In genomic region chr16:68078726-68079615, GRCh38 we compare ENCODE assay signal across 9 cellular contexts. TPM values are rescaled to one million over a fixed set of nuclear protein-coding genes. Genes with fewer than 3 reads are reported as not detected.
DNase-seq lines count a peak whose midpoint lies in the region; ATAC-seq, FAIRE-seq and TF ChIP-seq lines count a peak whose summit lies in the region.
"Had no signal": no experiment of that assay in that cellular context is flagged by ENCODE, and none has a peak within 500 bp of the region (broad histone marks: within the 10 kb centered on the region; RNA-seq: fewer than 3 reads in every experiment).

No MANE protein-coding gene starts in this region.

- DNase-seq in DND-41 = no peak
- DNase-seq in T-helper 2 cell treated with Interferon-gamma antibody and Interleukin-4, amounts not matched to agents 5 μg/mL and 100 μg/mL, for 36 hours (ENCODE audit: low spot score) = no peak
- DNase-seq in immature natural killer cell = no peak
- DNase-seq in small intestine = no peak
- DNase-seq in LoVo (ENCODE audit: low spot score) = no peak
- no peak for DNase-seq in tibial artery
- DNase-seq: NCI-H446 had no signal

- no peak for FAIRE-seq in small intestine (lab: Jason Lieb, UNC)

- H4K20me1 ChIP-seq in DND-41 (ENCODE audit: insufficient read depth, low read length) = no peaks in the 10 kb centered on the region

- no peak for ATAC-seq in DND-41 (ENCODE audit: insufficient read depth, low read depth)
- no peak for ATAC-seq in GM18520 (IDR thresholded peaks at IDR 0.05; ENCODE audit: unreplicated experiment)
- no peak for ATAC-seq in GM21717 (IDR thresholded peaks at IDR 0.05; ENCODE audit: unreplicated experiment)

- WGBS in small intestine, 3 donors = 73 to 85% (median 74%) methylated on average over 8 of the region's 8 CpGs

- no peaks in the 10 kb centered on the region for H3K9me3 ChIP-seq in DND-41 (ENCODE audit: insufficient read depth, low read length, severe bottlenecking)
- H3K9me3 ChIP-seq in small intestine (ENCODE audit: control insufficient read depth, low read depth) = no peaks in the 10 kb centered on the region
- H3K9me3 ChIP-seq in tibial artery = no peaks in the 10 kb centered on the region

- intact Hi-C loops in tibial artery (cut with DNase I; ENCODE audit: low total_unique reads) = no loop called here

- H3K9me3 Mint-ChIP-seq in T-helper 2 cell treated with Interferon-gamma antibody and Interleukin-4, amounts not matched to agents 5 μg/mL and 100 μg/mL, for 36 hours = no peaks in the 10 kb centered on the region
- H3K9me3 Mint-ChIP-seq in immature natural killer cell = peaks cover 0 to 2% (median 0%) of the 10 kb centered on the region in 6 donors

- H3K36me3 ChIP-seq in DND-41 (ENCODE audit: insufficient read depth, low read length) (peaks cover 45% of the 10 kb centered on the region), small intestine (ENCODE audit: control insufficient read depth in 2 of 2, insufficient read depth in 2 of 2, low read length in 2 of 2) (peaks cover 0 to 3% of the 10 kb centered on the region in 2 donors), tibial artery (peaks cover 25 to 56% (median 25%) of the 10 kb centered on the region in 3 donors)

- peak overlapping the region; percentile 13; the same call in 1 of the 2 replicates for H3K4me2 ChIP-seq in DND-41 (ENCODE audit: insufficient read depth, low read length)

- peaks cover 59% of the 10 kb centered on the region for H3K36me3 Mint-ChIP-seq in T-helper 2 cell treated with Interferon-gamma antibody and Interleukin-4, amounts not matched to agents 5 μg/mL and 100 μg/mL, for 36 hours (ENCODE audit: low read depth)
- H3K36me3 Mint-ChIP-seq in immature natural killer cell = peaks cover 4 to 20% (median 11%) of the 10 kb centered on the region in 3 donors

- no peak overlapping the region for H2AFZ ChIP-seq in DND-41 (ENCODE audit: low read depth, low read length)

- H3K27me3 ChIP-seq in DND-41 (ENCODE audit: insufficient read depth, low read length, poor library complexity) = no peaks in the 10 kb centered on the region
- H3K27me3 ChIP-seq in small intestine (ENCODE audit: control insufficient read depth in 2 of 2, insufficient read depth in 2 of 2, low read length in 2 of 2) = no peaks in the 10 kb centered on the region
- no peaks in the 10 kb centered on the region for H3K27me3 ChIP-seq in tibial artery

- H3K27me3 Mint-ChIP-seq in T-helper 2 cell treated with Interferon-gamma antibody and Interleukin-4, amounts not matched to agents 5 μg/mL and 100 μg/mL, for 36 hours (ENCODE audit: low read depth) = no peaks in the 10 kb centered on the region
- H3K27me3 Mint-ChIP-seq in immature natural killer cell (ENCODE audit: low read depth in 3 of 3) = peaks cover 2 to 8% (median 7%) of the 10 kb centered on the region in 3 donors

- H3K4me1 ChIP-seq in DND-41 (ENCODE audit: insufficient read depth, low read length) = peaks cover 49% of the 10 kb centered on the region
- H3K4me1 ChIP-seq in small intestine (ENCODE audit: control insufficient read depth in 2 of 2, insufficient read depth in 1 of 2, low read depth in 1 of 2, low read length in 1 of 2) = peaks cover 21 to 30% of the 10 kb centered on the region in 2 donors
- peaks cover 0 to 8% (median 7%) of the 10 kb centered on the region in 4 donors for H3K4me1 ChIP-seq in tibial artery

- peak overlapping the region; percentile 31 for H3K9ac ChIP-seq in DND-41 (ENCODE audit: low read depth, low read length)

- H3K27ac ChIP-seq in DND-41 (ENCODE audit: low read length) (peak overlapping the region; percentile 88), small intestine (ENCODE audit: low read depth in 1 of 2, low read length in 1 of 2) (peak overlapping the region; percentile 88 to 90), tibial artery (peak overlapping the region in 1 of 2 donors; percentile 35)

- TF ChIP-seq CTCF in DND-41 (IDR thresholded peaks at IDR 0.05; ENCODE audit: borderline replicate concordance, extremely low read depth, low read length, poor library complexity, severe bottlenecking) = no peak
- no peak for TF ChIP-seq CTCF in tibial artery (IDR thresholded peaks at IDR 0.05)

- H3K27ac Mint-ChIP-seq in T-helper 2 cell treated with Interferon-gamma antibody and Interleukin-4, amounts not matched to agents 5 μg/mL and 100 μg/mL, for 36 hours = peak overlapping the region; percentile 95
- H3K27ac Mint-ChIP-seq in immature natural killer cell = peak overlapping the region; percentile 87 to 96 (median 96)

- H3K4me3 Mint-ChIP-seq in T-helper 2 cell treated with Interferon-gamma antibody and Interleukin-4, amounts not matched to agents 5 μg/mL and 100 μg/mL, for 36 hours = peak overlapping the region; percentile 79
- H3K4me3 Mint-ChIP-seq in immature natural killer cell = peak overlapping the region; percentile 65 to 95 (median 74)

- H3K4me3 ChIP-seq in DND-41 (ENCODE audit: low read depth in 1 of 2, low read length in 2 of 2) (no peak overlapping the region), small intestine (ENCODE audit: low read depth in 1 of 2, low read length in 2 of 2) (no peak overlapping the region), tibial artery (no peak overlapping the region)

- no peaks in the 10 kb centered on the region for H3K79me2 ChIP-seq in DND-41 (ENCODE audit: insufficient read depth, low read length)

- peaks cover 86% of the 10 kb centered on the region for H3K4me1 Mint-ChIP-seq in T-helper 2 cell treated with Interferon-gamma antibody and Interleukin-4, amounts not matched to agents 5 μg/mL and 100 μg/mL, for 36 hours (ENCODE audit: low read depth)
- peaks cover 93% of the 10 kb centered on the region in 2 donors for H3K4me1 Mint-ChIP-seq in immature natural killer cell

RNA-seq across cellular contexts. Expression of gene NFATC3, which starts 6.2 kb away (rescaled TPM):
- polyA plus RNA-seq in immature natural killer cell (100 to 1,000 TPM in 2 of 3 donors, 10 to 100 TPM in 1; 66.5 to 160 (median 119) TPM), small intestine (10 to 100 TPM; 10.8 to 13.9 (median 13.6) TPM)

RNA-seq across cellular contexts. Expression of gene DUS2, which starts 55.9 kb away (rescaled TPM):
- polyA plus RNA-seq in immature natural killer cell (10 to 100 TPM in 2 of 3 donors, 1 to 10 TPM in 1; 9.3 to 23.7 (median 16.8) TPM), small intestine (10 to 100 TPM in 1 of 3 donors, 1 to 10 TPM in 2; 7.6 to 12.1 (median 7.8) TPM)

RNA-seq across cellular contexts. Expression of gene DDX28, which starts 55.9 kb away (rescaled TPM):
- polyA plus RNA-seq in immature natural killer cell = 10 to 100 TPM; 45.3 to 59.4 (median 55.0) TPM
- polyA plus RNA-seq in small intestine = 10 to 100 TPM in 1 of 3 donors, 1 to 10 TPM in 2; 3.8 to 14.6 (median 7.6) TPM

Comparison
In these comparisons a context has a peak if more than half of its experiments do, and no peak if none do; other contexts are left out.
1. RNA of gene NFATC3, which starts 6.2 kb away (polyA plus RNA-seq): 66.5 to 160 TPM in immature natural killer cell; 10.8 to 13.9 TPM in small intestine; every median in the first group is over 4 times any median in the second.